In genomic region chr7:84379446-84379845, GRCh38 we compare ENCODE assay signal across 20 cellular contexts.
"Had no signal": no experiment of that assay in that cellular context is flagged by ENCODE, and none has a peak within 500 bp of the region (broad histone marks: within the 10 kb centered on the region; RNA-seq: fewer than 3 reads in every experiment).

No MANE protein-coding gene starts in this region.

- H3K4me1 Mint-ChIP-seq: T-cell had no signal

- H3K9me3 ChIP-seq: SK-N-SH had no signal

- H3K9ac ChIP-seq: SK-N-SH had no signal

- H3K4me2 ChIP-seq: SK-N-SH had no signal

- H3K27ac Mint-ChIP-seq: T-cell; T-helper 1 cell treated with Interleukin-12 subunit alpha and Interleukin-12 subunit beta and Interleukin-4 antibody, amounts not matched to agents 30 μg/mL and 1 μg/mL, for 36 hours had no signal

- H3K36me3 Mint-ChIP-seq: T-cell had no signal

- H3K9me3 Mint-ChIP-seq: T-helper 1 cell treated with Interleukin-12 subunit alpha and Interleukin-12 subunit beta and Interleukin-4 antibody, amounts not matched to agents 30 μg/mL and 1 μg/mL, for 36 hours had no signal

- H3K27me3 Mint-ChIP-seq: T-cell had no signal

- DNase-seq: KBM-7, NCI-H1048, NCI-H1105, NCI-H1417, NCI-H1436 treated with DMSO at 0.1 percent for 48 hours, NCI-H1694, NCI-H187 treated with DMSO at 0.1 percent for 48 hours, NCI-H2029 treated with DMSO at 0.1 percent for 48 hours, NCI-H2227 treated with DMSO at 0.1 percent for 48 hours, NCI-H524, NCI-H526 treated with DMSO at 0.1 percent for 48 hours, NCI-H774, PC-3, SHP77, SK-N-SH, SW 1271, T-cell had no signal

- ATAC-seq: Panc1, PC-3, T-cell had no signal

- H3K27ac ChIP-seq: RWPE1 had no signal

- H3K4me3 Mint-ChIP-seq: T-cell; T-helper 1 cell treated with Interleukin-12 subunit alpha and Interleukin-12 subunit beta and Interleukin-4 antibody, amounts not matched to agents 30 μg/mL and 1 μg/mL, for 36 hours had no signal
